Comparison of ENCODE assay signal across 8 cellular contexts in the genomic region with DNA sequence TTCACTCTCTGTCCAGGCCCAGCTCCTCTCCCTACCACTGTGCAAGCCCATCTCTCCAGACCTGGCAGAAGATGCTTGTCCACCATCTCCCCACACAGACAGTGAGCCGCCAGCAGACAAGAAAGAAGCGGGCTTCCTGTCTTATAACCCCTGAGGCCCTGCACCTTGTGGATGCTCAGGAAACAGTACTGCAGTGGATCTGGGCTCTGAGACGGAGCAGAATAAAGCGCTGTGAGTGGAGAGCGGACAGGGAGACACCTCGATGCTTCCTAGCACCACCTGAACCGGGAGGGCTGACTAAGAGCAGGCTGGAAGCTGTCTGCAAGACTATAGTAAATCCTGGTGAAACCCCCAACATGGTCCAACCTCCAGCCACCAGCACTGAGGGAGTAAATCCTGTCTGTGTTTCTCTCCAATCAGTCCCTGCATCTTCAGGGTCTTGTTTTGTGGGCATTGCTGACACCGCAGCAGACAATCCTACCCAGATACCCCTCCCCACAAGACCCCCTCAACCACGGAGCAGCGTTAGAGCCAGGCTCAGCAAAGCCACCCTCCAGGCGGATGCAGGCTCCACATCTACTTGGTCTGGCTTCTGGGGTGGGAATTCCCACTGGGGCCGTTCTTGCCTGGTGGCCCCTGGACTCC. TPM values are rescaled to one million over a fixed set of nuclear protein-coding genes. Genes with fewer than 3 reads are reported as not detected.
DNase-seq lines count a peak whose midpoint lies in the region; ATAC-seq, FAIRE-seq and TF ChIP-seq lines count a peak whose summit lies in the region.

No MANE protein-coding gene starts in this region.

- H4K91ac ChIP-seq in IMR-90 (ENCODE audit: insufficient read depth, low read depth, low read length) = peak overlapping the region; percentile 81

- CTCF ChIA-PET in AG04450 (lab: Charles Lee) = interaction anchor here (1.4 kb wide), 1 partner anchor 10 kb away, joined by 5 read pairs; no protein-coding TSS in a partner anchor
- CTCF ChIA-PET in IMR-90 (lab: Yijun Ruan, JAX) = no interaction called here
- CTCF ChIA-PET in K562 (lab: Yijun Ruan, JAX; ENCODE audit: low intra/inter-chr PET ratio) = no interaction called here

- H3K27ac Mint-ChIP-seq in naive B cell = peak overlapping the region; percentile 85 to 97 (median 93)

- H3K27me3 ChIP-seq in AG04450 (ENCODE audit: control insufficient read depth, insufficient read depth, low read length) = no peaks in the 10 kb centered on the region
- H3K27me3 ChIP-seq in IMR-90 (ENCODE audit: control insufficient read depth, insufficient read depth, low read length) = no peaks in the 10 kb centered on the region
- no peaks in the 10 kb centered on the region for H3K27me3 ChIP-seq in K562 (ENCODE audit: control insufficient read depth in 2 of 2, insufficient read depth in 2 of 2, low read length in 2 of 2)
- H3K27me3 ChIP-seq in right lobe of liver = no peaks in the 10 kb centered on the region

- H2AFZ ChIP-seq in IMR-90 (replicated peaks; ENCODE audit: low read length, poor library complexity) = peak overlapping the region; percentile 80
- H2AFZ ChIP-seq in K562 (ENCODE audit: low read depth, low read length) = peak overlapping the region; percentile 84

- no peak overlapping the region for H4K5ac ChIP-seq in IMR-90 (ENCODE audit: low read depth, low read length)

- H3K56ac ChIP-seq in IMR-90 (ENCODE audit: extremely low read depth, insufficient read depth, low read length) = peak overlapping the region; percentile 3; the same call in 1 of the 2 replicates

- H3K4me1 ChIP-seq in IMR-90 (ENCODE audit: control insufficient read depth, insufficient read depth, low read length) (peaks cover 11% of the 10 kb centered on the region), K562 (replicated peaks in 1 of 2; ENCODE audit: control insufficient read depth in 2 of 2, insufficient read depth in 2 of 2, low read length in 2 of 2) (peaks cover 13 to 14% of the 10 kb centered on the region in 2 experiments; a peak in 4 of 5 replicates), right lobe of liver (peaks cover 0 to 6% (median 0%) of the 10 kb centered on the region in 4 donors)

- peak overlapping the region; percentile 83 for H2AK5ac ChIP-seq in IMR-90 (ENCODE audit: low read depth, low read length)

- H3K27ac ChIP-seq in AG04450 (ENCODE audit: low read depth, low read length) = peak overlapping the region; percentile 59
- H3K27ac ChIP-seq in IMR-90 (ENCODE audit: insufficient read depth, low read length) = peak overlapping the region; percentile 22
- peak overlapping the region; percentile 30; the same call in 2 of the 3 replicates for H3K27ac ChIP-seq in K562 (ENCODE audit: extremely low read depth, low read depth, low read length)
- H3K27ac ChIP-seq in right lobe of liver = no peak overlapping the region

- peak overlapping the region in 6 of 8 donors; percentile 0 to 75 (median 60) for H3K4me3 Mint-ChIP-seq in naive B cell

- no peaks in the 10 kb centered on the region for H3K27me3 Mint-ChIP-seq in naive B cell

- H3K14ac ChIP-seq in IMR-90 (replicated peaks; ENCODE audit: low read depth, low read length) = peak overlapping the region; percentile 29; the same call in 1 of the 2 replicates

- no peak for TF ChIP-seq EP300 in K562 (IDR thresholded peaks at IDR 0.05; ENCODE audit: low read length)

- H3K9me1 ChIP-seq in IMR-90 (ENCODE audit: insufficient read depth, low read length) = peaks cover 18% of the 10 kb centered on the region
- H3K9me1 ChIP-seq in K562 (ENCODE audit: control insufficient read depth, insufficient read depth, low read length) = no peaks in the 10 kb centered on the region

- H3K79me2 ChIP-seq in K562 (ENCODE audit: control insufficient read depth, insufficient read depth, low read length) = no peaks in the 10 kb centered on the region

- peak overlapping the region in 1 of 2 experiments; percentile 76; a peak in 2 of 4 replicates for H4K8ac ChIP-seq in IMR-90 (ENCODE audit: low read depth in 2 of 2, low read length in 2 of 2)

- no peak for ATAC-seq in IMR-90 (ENCODE audit: low read depth)
- no peak for ATAC-seq in K562
- ATAC-seq in naive B cell (ENCODE audit: low read depth in 2 of 2) = no peak
- no peak for ATAC-seq in GM21515 (IDR thresholded peaks at IDR 0.05; ENCODE audit: unreplicated experiment)
- ATAC-seq in right lobe of liver = no peak

- peak overlapping the region; percentile 57; the same call in 1 of the 3 replicates for H2BK15ac ChIP-seq in IMR-90 (ENCODE audit: low read depth, low read length)

- peak overlapping the region; percentile 35 for H3K9ac ChIP-seq in IMR-90 (ENCODE audit: low read depth, low read length)
- H3K9ac ChIP-seq in K562 (ENCODE audit: insufficient read depth in 1 of 2, low read depth in 2 of 2, low read length in 2 of 2) = peak overlapping the region; percentile 24 to 80; a peak in 3 of 4 replicates

- peaks cover 26 to 36% of the 10 kb centered on the region in 2 donors for H3K36me3 Mint-ChIP-seq in naive B cell

- no peaks in the 10 kb centered on the region for H3K9me3 Mint-ChIP-seq in naive B cell

- peaks cover 58% of the 10 kb centered on the region for H3K36me3 ChIP-seq in IMR-90 (ENCODE audit: control insufficient read depth, insufficient read depth, low read length)
- H3K36me3 ChIP-seq in K562 (ENCODE audit: control insufficient read depth, insufficient read depth, low read length) = peaks cover 17% of the 10 kb centered on the region; the same call in 2 of the 3 replicates
- peaks cover 7 to 72% (median 32%) of the 10 kb centered on the region in 4 donors for H3K36me3 ChIP-seq in right lobe of liver

- TF ChIP-seq CTCF in AG04450 (IDR thresholded peaks at IDR 0.05; ENCODE audit: low read depth, low read length) = no peak
- TF ChIP-seq CTCF in IMR-90 (conservative IDR thresholded peaks at IDR 0.05; ENCODE audit: low read depth, low read length) = no peak
- TF ChIP-seq CTCF in K562 (IDR thresholded peaks at IDR 0.05 in 2 of 3, conservative IDR thresholded peaks at IDR 0.05 in 1 of 3; ENCODE audit: insufficient read depth in 2 of 3, low read depth in 1 of 3, low read length in 3 of 3) = no peak
- TF ChIP-seq CTCF in right lobe of liver (IDR thresholded peaks at IDR 0.05) = no peak

- H3K18ac ChIP-seq in IMR-90 (ENCODE audit: low read depth, low read length) = peak overlapping the region; percentile 21; the same call in 1 of the 2 replicates

- H2AK9ac ChIP-seq in IMR-90 (replicated peaks; ENCODE audit: low read depth, low read length, poor library complexity) = peak overlapping the region; percentile 88

- H3K4me3 ChIP-seq in AG04450 (ENCODE audit: low read depth, low read length) (no peak overlapping the region), IMR-90 (ENCODE audit: insufficient read depth, low read depth, low read length) (no peak overlapping the region), K562 (no peak overlapping the region), right lobe of liver (no peak overlapping the region)

- H3K23ac ChIP-seq in IMR-90 (ENCODE audit: low read depth, low read length) = 0 out of 2 replicates have a peak overlapping the region, but pooled peaks have one; percentile 6

- H3K4me2 ChIP-seq in IMR-90 (ENCODE audit: low read depth, low read length) (no peak overlapping the region), K562 (ENCODE audit: insufficient read depth, low read length) (peak overlapping the region; percentile 20; the same call in 1 of the 2 replicates)

- WGBS in IMR-90 (ENCODE audit: extremely low coverage in 2 of 2, insufficient read length in 1 of 2), 2 experiments = 85% methylated on average over 4 of the region's 12 CpGs; no CpG with 5 or more reads in 1 of the 2 experiments
- WGBS in K562 (ENCODE audit: insufficient coverage, low coverage, missing lambda C conversion rate) = 80% methylated on average over 11 of the region's 12 CpGs
- 80% methylated on average over 2 of the region's 12 CpGs for WGBS in right lobe of liver (ENCODE audit: insufficient coverage, low coverage, low lambda C conversion rate, missing lambda C conversion rate)

- DNase-seq in AG04450 (ENCODE audit: low read depth, low spot score) (no peak), IMR-90 (no peak), K562 (ENCODE audit: extremely low read depth in 1 of 4, low spot score in 3 of 4) (no peak), naive B cell (no peak), HuH-7.5 (ENCODE audit: low spot score) (no peak), NCI-H446 treated with DMSO at 0.1 percent for 48 hours (lab: John Stamatoyannopoulos, UW) (no peak), right lobe of liver (no peak)

- H3K9me3 ChIP-seq in AG04450 (ENCODE audit: control insufficient read depth, insufficient read depth, low read length) (no peaks in the 10 kb centered on the region), IMR-90 (ENCODE audit: control insufficient read depth, insufficient read depth, low read length) (no peaks in the 10 kb centered on the region), K562 (replicated peaks; ENCODE audit: control insufficient read depth, insufficient read depth, low read depth, low read length) (no peaks in the 10 kb centered on the region), right lobe of liver (no peaks in the 10 kb centered on the region)

- H2BK5ac ChIP-seq in IMR-90 (ENCODE audit: low read depth, low read length, poor library complexity, severe bottlenecking) = peak overlapping the region; percentile 67

- in situ Hi-C loops in IMR-90 (cut with MboI; ENCODE audit: low sequenced_read_pairs) = no loop called here
- in situ Hi-C loops in K562 (cut with MboI) = no loop called here

- TF ChIP-seq RAD21 in IMR-90 (IDR thresholded peaks at IDR 0.05; ENCODE audit: low read length) = no peak
- no peak for TF ChIP-seq RAD21 in K562 (CRISPR knock-in tag; conservative IDR thresholded peaks at IDR 0.05 in 1 of 2, IDR thresholded peaks at IDR 0.05 in 1 of 2)

- peak overlapping the region; percentile 67 for H2BK20ac ChIP-seq in IMR-90 (ENCODE audit: low read depth, low read length)

- dilution Hi-C loops in IMR-90 (cut with HindIII; ENCODE audit: low sequenced_read_pairs, unreplicated experiment) = no loop called here

- BruUV-seq in IMR-90 (replicated peaks; lab: Mats Ljungman, UMichigan) (no TSS peak), K562 (replicated peaks; lab: Mats Ljungman, UMichigan) (no TSS peak)

- peak overlapping the region; percentile 75 for H3K4ac ChIP-seq in IMR-90 (ENCODE audit: low read depth, low read length)

- H3K79me1 ChIP-seq in IMR-90 (ENCODE audit: low read depth in 1 of 2, low read length in 2 of 2) = peaks cover 0 to 12% of the 10 kb centered on the region in 2 experiments; a peak in 1 of 4 replicates

- H2BK120ac ChIP-seq in IMR-90 (ENCODE audit: low read depth, low read length) = peak overlapping the region; percentile 71

- POLR2A ChIA-PET in AG04450 (lab: Yijun Ruan, JAX) = interaction anchor here (0.6 to 1.0 kb wide), 3 partner anchors 14 to 28 kb away, joined by 3 to 4 read pairs (median 3); no protein-coding TSS in a partner anchor
- POLR2A ChIA-PET in IMR-90 (lab: Charles Lee; ENCODE audit: unreplicated experiment) = no interaction called here
- POLR2A ChIA-PET in K562 (lab: Yijun Ruan, JAX) = interaction anchor here (0.5 to 1.3 kb wide), 4 partner anchors 12 to 65 kb away, joined by 3 to 4 read pairs (median 4); no protein-coding TSS in a partner anchor

- intact Hi-C loops in IMR-90 (cut with micrococcal nuclease) = no loop called here
- intact Hi-C loops in K562 (cut with micrococcal nuclease) = no loop called here
- intact Hi-C loops in right lobe of liver (cut with DNase I) = no loop called here

- FAIRE-seq in K562 (lab: Jason Lieb, UNC) = no peak

- peaks cover 7% of the 10 kb centered on the region; the same call in 1 of the 2 replicates for H4K20me1 ChIP-seq in IMR-90 (ENCODE audit: insufficient read depth, low read length)
- 0 out of 2 replicates have a peak, but pooled peaks cover 4% of the 10 kb centered on the region for H4K20me1 ChIP-seq in K562 (replicated peaks; ENCODE audit: control insufficient read depth, insufficient read depth, low read length)

- H3K4me1 Mint-ChIP-seq in naive B cell = peaks cover 37 to 46% (median 39%) of the 10 kb centered on the region in 3 donors

- TF ChIP-seq POLR2A in IMR-90 (IDR thresholded peaks at IDR 0.05; ENCODE audit: low read depth, low read length) (no peak), K562 (conservative IDR thresholded peaks at IDR 0.05) (no peak), right lobe of liver (IDR thresholded peaks at IDR 0.05) (no peak)

RNA-seq across cellular contexts. Expression of gene ORM2, which starts 18.7 kb away (rescaled TPM):
- polyA plus RNA-seq in AG04450 (2011; rRNA removed) = not detected in 2 replicates
- not detected in 2 replicates for polyA minus RNA-seq in AG04450 (2011; rRNA and poly(A)+ RNA removed)
- total RNA-seq in IMR-90 (2012; rRNA removed) = not detected in 2 replicates
- polyA plus RNA-seq in IMR-90 (2012; rRNA removed) = not detected in 2 replicates
- not detected in 2 replicates for polyA plus RNA-seq in IMR-90 (2012; cell fraction: cytosol; rRNA removed)
- polyA plus RNA-seq in IMR-90 (2012; cell fraction: nucleus; rRNA removed; ENCODE audit: low replicate concordance) = not detected in 2 replicates
- total RNA-seq in K562 (2011; cell fraction: chromatin; rRNA removed; ENCODE audit: low replicate concordance) = not detected in 2 replicates
- not detected in 2 replicates for total RNA-seq in K562 (2011; cell fraction: nucleolus; rRNA removed)
- not detected in 2 replicates for total RNA-seq in K562 (2011; cell fraction: nucleoplasm; rRNA removed)
- not detected in 2 replicates for total RNA-seq in K562 (2014; rRNA removed)
- not detected in 2 replicates for total RNA-seq in K562 (2014; rRNA removed; fragmentation: Illumina TruSeq; extraction: Trizol)
- total RNA-seq in K562 (2015; rRNA removed; fragmentation: Illumina TruSeq; extraction: Trizol) = not detected in 2 replicates
- 0.98 and 1.5 TPM in 2 replicates for total RNA-seq in K562 (2021)
- not detected in 2 replicates for polyA plus RNA-seq in K562 (2011; rRNA removed)
- polyA plus RNA-seq in K562 (2011; cell fraction: cytosol; rRNA removed) = not detected in 2 replicates
- polyA plus RNA-seq in K562 (2011; cell fraction: nucleus; rRNA removed) = not detected in 2 replicates
- polyA plus RNA-seq in K562 (2012) = not detected in 2 replicates
- polyA plus RNA-seq in K562 (2014; fragmentation: Illumina TruSeq; extraction: Trizol) = not detected in 2 replicates
- not detected for polyA plus RNA-seq in K562 (2014; fragmentation: Nextera tagmentation; extraction: Ambion mirVana)
- polyA plus RNA-seq in K562 (2014; rRNA removed) = not detected in 2 replicates
- polyA minus RNA-seq in K562 (2011; rRNA and poly(A)+ RNA removed) = not detected in 2 replicates
- 2.5 TPM in 1 of 2 replicates, not detected in the other for polyA minus RNA-seq in K562 (2011; cell fraction: cytosol; rRNA and poly(A)+ RNA removed)
- polyA minus RNA-seq in K562 (2011; cell fraction: nucleus; rRNA and poly(A)+ RNA removed) = not detected in 2 replicates
- not detected for polyA plus RNA-seq in naive B cell (ENCODE audit: low read depth in 6 of 6)
- 1,000 to 10,000 TPM; 3,162 to 5,107 (median 3,869) TPM for total RNA-seq in right lobe of liver

RNA-seq across cellular contexts. Expression of gene ORM1, which starts 25.5 kb away (rescaled TPM):
- polyA plus RNA-seq in AG04450 (2011; rRNA removed) (0.17 TPM in 1 of 2 replicates, not detected in the other), IMR-90 (2012; rRNA removed) (0.30 TPM in 1 of 2 replicates, not detected in the other), K562 (2011; rRNA removed) (not detected in 2 replicates), K562 (2014; fragmentation: Illumina TruSeq; extraction: Trizol) (not detected in 2 replicates), K562 (2014; fragmentation: Nextera tagmentation; extraction: Ambion mirVana) (not detected), K562 (2014; rRNA removed) (not detected in 2 replicates), naive B cell (ENCODE audit: low read depth in 6 of 6) (not detected)
- not detected in 2 replicates for polyA minus RNA-seq in AG04450 (2011; rRNA and poly(A)+ RNA removed)
- total RNA-seq in IMR-90 (2012; rRNA removed) (0.18 TPM in 1 of 2 replicates, not detected in the other), K562 (2014; rRNA removed) (not detected in 2 replicates), K562 (2014; rRNA removed; fragmentation: Illumina TruSeq; extraction: Trizol) (not detected in 2 replicates), K562 (2015; rRNA removed; fragmentation: Illumina TruSeq; extraction: Trizol) (not detected in 2 replicates), K562 (2021) (2.9 and 3.4 TPM in 2 replicates), right lobe of liver (over 10,000 TPM; 11,577 to 28,471 (median 22,756) TPM)
- polyA plus RNA-seq in IMR-90 (2012; cell fraction: cytosol; rRNA removed) = 0.11 and 0.26 TPM in 2 replicates
- 0.11 TPM in 1 of 2 replicates, not detected in the other for polyA plus RNA-seq in IMR-90 (2012; cell fraction: nucleus; rRNA removed; ENCODE audit: low replicate concordance)
- not detected in 2 replicates for total RNA-seq in K562 (2011; cell fraction: chromatin; rRNA removed; ENCODE audit: low replicate concordance)
- not detected in 2 replicates for total RNA-seq in K562 (2011; cell fraction: nucleolus; rRNA removed)
- not detected in 2 replicates for total RNA-seq in K562 (2011; cell fraction: nucleoplasm; rRNA removed)
- not detected in 2 replicates for polyA plus RNA-seq in K562 (2011; cell fraction: cytosol; rRNA removed)
- polyA plus RNA-seq in K562 (2011; cell fraction: nucleus; rRNA removed) = not detected in 2 replicates
- polyA plus RNA-seq in K562 (2012) = not detected in 2 replicates
- not detected in 2 replicates for polyA minus RNA-seq in K562 (2011; rRNA and poly(A)+ RNA removed)
- not detected in 2 replicates for polyA minus RNA-seq in K562 (2011; cell fraction: cytosol; rRNA and poly(A)+ RNA removed)
- polyA minus RNA-seq in K562 (2011; cell fraction: nucleus; rRNA and poly(A)+ RNA removed) = not detected in 2 replicates

RNA-seq across cellular contexts. Expression of gene AKNA, which starts 39.4 kb away (rescaled TPM):
- polyA plus RNA-seq in AG04450 (2011; rRNA removed) (7.0 and 7.5 TPM in 2 replicates), IMR-90 (2012; rRNA removed) (7.2 and 7.3 TPM in 2 replicates), K562 (2011; rRNA removed) (1.4 and 3.4 TPM in 2 replicates), K562 (2014; fragmentation: Illumina TruSeq; extraction: Trizol) (11.1 and 14.0 TPM in 2 replicates), K562 (2014; fragmentation: Nextera tagmentation; extraction: Ambion mirVana) (under 1 TPM; 0.29 to 0.37 TPM), K562 (2014; rRNA removed) (6.5 and 6.7 TPM in 2 replicates), naive B cell (ENCODE audit: low read depth in 6 of 6) (10 to 100 TPM in 5 of 6 donors, under 1 TPM in 1; 0.78 to 34.1 (median 13.7) TPM)
- polyA minus RNA-seq in AG04450 (2011; rRNA and poly(A)+ RNA removed) = 12.6 and 12.7 TPM in 2 replicates
- total RNA-seq in IMR-90 (2012; rRNA removed) (2.7 and 2.8 TPM in 2 replicates), K562 (2014; rRNA removed) (5.3 and 8.1 TPM in 2 replicates), K562 (2014; rRNA removed; fragmentation: Illumina TruSeq; extraction: Trizol) (3.7 and 3.9 TPM in 2 replicates), K562 (2015; rRNA removed; fragmentation: Illumina TruSeq; extraction: Trizol) (2.6 and 2.7 TPM in 2 replicates), K562 (2021) (16.9 and 20.5 TPM in 2 replicates), right lobe of liver (10 to 100 TPM in 3 of 6 experiments, 1 to 10 TPM in 3; 4.7 to 15.1 (median 9.8) TPM)
- polyA plus RNA-seq in IMR-90 (2012; cell fraction: cytosol; rRNA removed) = 1.3 and 5.9 TPM in 2 replicates
- 23.5 and 29.0 TPM in 2 replicates for polyA plus RNA-seq in IMR-90 (2012; cell fraction: nucleus; rRNA removed; ENCODE audit: low replicate concordance)
- total RNA-seq in K562 (2011; cell fraction: chromatin; rRNA removed; ENCODE audit: low replicate concordance) = 30.2 and 45.5 TPM in 2 replicates
- total RNA-seq in K562 (2011; cell fraction: nucleolus; rRNA removed) = 25.4 and 26.7 TPM in 2 replicates
- total RNA-seq in K562 (2011; cell fraction: nucleoplasm; rRNA removed) = 26.6 and 27.0 TPM in 2 replicates
- 2.0 and 2.3 TPM in 2 replicates for polyA plus RNA-seq in K562 (2011; cell fraction: cytosol; rRNA removed)
- 8.0 and 8.2 TPM in 2 replicates for polyA plus RNA-seq in K562 (2011; cell fraction: nucleus; rRNA removed)
- 5.2 and 92.5 TPM in 2 replicates for polyA plus RNA-seq in K562 (2012)
- 3.1 and 3.8 TPM in 2 replicates for polyA minus RNA-seq in K562 (2011; rRNA and poly(A)+ RNA removed)
- 1.9 and 4.6 TPM in 2 replicates for polyA minus RNA-seq in K562 (2011; cell fraction: cytosol; rRNA and poly(A)+ RNA removed)
- polyA minus RNA-seq in K562 (2011; cell fraction: nucleus; rRNA and poly(A)+ RNA removed) = 6.1 and 8.6 TPM in 2 replicates

Comparison
In these comparisons a context has a peak if more than half of its experiments do, and no peak if none do; other contexts are left out.
1. H3K27ac ChIP-seq: peak in AG04450 (single experiment), IMR-90 (single experiment) and K562 (single experiment); none in right lobe of liver (0 of 3).